1 cellular context compared by ENCODE assay signal in genomic region chr5:56358703-56359428, GRCh38.
A peak's percentile ranks its signal among the peaks of the same experiment; 100 is the strongest.
TF ChIP-seq lines count a peak whose summit lies in the region.

No MANE protein-coding gene starts in this region.

TF ChIP-seq in HepG2, 621 proteins besides CTCF, POLR2A, EP300 and RAD21 (continued from another document and continues in another):
- TF ChIP-seq ZHX2 (IDR thresholded peaks at IDR 0.05; ENCODE audit: low read depth), result no peak; the same call in 1 of the 2 replicates
- TF ChIP-seq ZHX2 (CRISPR knock-in tag; IDR thresholded peaks at IDR 0.05; ENCODE audit: borderline replicate concordance), result 0 out of 2 replicates have a peak, but pooled peaks have one; percentile 23
- TF ChIP-seq ZUFSP (CRISPR knock-in tag; IDR thresholded peaks at IDR 0.05; ENCODE audit: borderline replicate concordance), result no peak
- TF ChIP-seq ZFP41 (CRISPR knock-in tag; IDR thresholded peaks at IDR 0.05; ENCODE audit: borderline replicate concordance), result no peak
- no peak for TF ChIP-seq HNRNPL (IDR thresholded peaks at IDR 0.05; ENCODE audit: low read depth, low read length)
- TF ChIP-seq, protein P1, sequence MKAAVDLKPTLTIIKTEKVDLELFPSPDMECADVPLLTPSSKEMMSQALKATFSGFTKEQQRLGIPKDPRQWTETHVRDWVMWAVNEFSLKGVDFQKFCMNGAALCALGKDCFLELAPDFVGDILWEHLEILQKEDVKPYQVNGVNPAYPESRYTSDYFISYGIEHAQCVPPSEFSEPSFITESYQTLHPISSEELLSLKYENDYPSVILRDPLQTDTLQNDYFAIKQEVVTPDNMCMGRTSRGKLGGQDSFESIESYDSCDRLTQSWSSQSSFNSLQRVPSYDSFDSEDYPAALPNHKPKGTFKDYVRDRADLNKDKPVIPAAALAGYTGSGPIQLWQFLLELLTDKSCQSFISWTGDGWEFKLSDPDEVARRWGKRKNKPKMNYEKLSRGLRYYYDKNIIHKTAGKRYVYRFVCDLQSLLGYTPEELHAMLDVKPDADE (CRISPR knock-in tag; IDR thresholded peaks at IDR 0.05), result no peak
- TF ChIP-seq REXO4 (CRISPR knock-in tag; IDR thresholded peaks at IDR 0.05; ENCODE audit: borderline replicate concordance), result no peak
- TF ChIP-seq PHF8 (CRISPR knock-in tag; IDR thresholded peaks at IDR 0.05), result no peak
- TF ChIP-seq TMF1 (CRISPR knock-in tag; IDR thresholded peaks at IDR 0.05; ENCODE audit: low read depth), result no peak
- TF ChIP-seq AGO2 (optimal IDR thresholded peaks at IDR 0.05; ENCODE audit: low read depth, low read length), result no peak
- no peak for TF ChIP-seq ZNF883 (CRISPR knock-in tag; IDR thresholded peaks at IDR 0.05; ENCODE audit: not compliant biosample characterization)
- TF ChIP-seq SP140L (CRISPR knock-in tag; IDR thresholded peaks at IDR 0.05; ENCODE audit: borderline replicate concordance), result no peak
- no peak; a peak in 1 of 4 replicates for TF ChIP-seq ATF4 (CRISPR knock-in tag; IDR thresholded peaks at IDR 0.05)
- TF ChIP-seq ATF5 (CRISPR knock-in tag; IDR thresholded peaks at IDR 0.05; ENCODE audit: low read depth), result no peak
- no peak for TF ChIP-seq ZNF841 (CRISPR knock-in tag; IDR thresholded peaks at IDR 0.05; ENCODE audit: borderline replicate concordance)
- no peak for TF ChIP-seq GABPA (IDR thresholded peaks at IDR 0.05; ENCODE audit: low read depth, low read length)
- TF ChIP-seq GABPA (CRISPR knock-in tag; IDR thresholded peaks at IDR 0.05; ENCODE audit: low read depth), result peak; percentile 26; the same call in 1 of the 2 replicates
- TF ChIP-seq SMC3 (IDR thresholded peaks at IDR 0.05; ENCODE audit: low read length), result peak; percentile 60
- TF ChIP-seq MEIS1 (CRISPR knock-in tag; IDR thresholded peaks at IDR 0.05; ENCODE audit: borderline replicate concordance), result peak; percentile 86; the same call in 1 of the 2 replicates
- TF ChIP-seq ZNF530 (CRISPR knock-in tag; IDR thresholded peaks at IDR 0.05; ENCODE audit: low read depth), result no peak
- peak; percentile 82 for TF ChIP-seq DRAP1 (CRISPR knock-in tag; IDR thresholded peaks at IDR 0.05)
- no peak for TF ChIP-seq NFE2 (CRISPR knock-in tag; IDR thresholded peaks at IDR 0.05)
- peak; percentile 56; the same call in 1 of the 2 replicates for TF ChIP-seq MYC (CRISPR knock-in tag; IDR thresholded peaks at IDR 0.05; ENCODE audit: borderline replicate concordance)
- TF ChIP-seq NCOA1 (CRISPR knock-in tag; IDR thresholded peaks at IDR 0.05), result peak; percentile 99
- no peak for TF ChIP-seq PLRG1 (conservative IDR thresholded peaks at IDR 0.05)
- no peak for TF ChIP-seq ZNF484 (CRISPR knock-in tag; IDR thresholded peaks at IDR 0.05; ENCODE audit: borderline replicate concordance, low read depth)
- TF ChIP-seq, protein P2, sequence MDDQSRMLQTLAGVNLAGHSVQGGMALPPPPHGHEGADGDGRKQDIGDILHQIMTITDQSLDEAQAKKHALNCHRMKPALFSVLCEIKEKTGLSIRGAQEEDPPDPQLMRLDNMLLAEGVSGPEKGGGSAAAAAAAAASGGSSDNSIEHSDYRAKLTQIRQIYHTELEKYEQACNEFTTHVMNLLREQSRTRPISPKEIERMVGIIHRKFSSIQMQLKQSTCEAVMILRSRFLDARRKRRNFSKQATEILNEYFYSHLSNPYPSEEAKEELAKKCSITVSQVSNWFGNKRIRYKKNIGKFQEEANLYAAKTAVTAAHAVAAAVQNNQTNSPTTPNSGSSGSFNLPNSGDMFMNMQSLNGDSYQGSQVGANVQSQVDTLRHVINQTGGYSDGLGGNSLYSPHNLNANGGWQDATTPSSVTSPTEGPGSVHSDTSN (CRISPR knock-in tag; IDR thresholded peaks at IDR 0.05; ENCODE audit: borderline replicate concordance), result no peak
- no peak for TF ChIP-seq CSRNP2 (CRISPR knock-in tag; conservative IDR thresholded peaks at IDR 0.05; ENCODE audit: low read depth)
- TF ChIP-seq, protein P3, sequence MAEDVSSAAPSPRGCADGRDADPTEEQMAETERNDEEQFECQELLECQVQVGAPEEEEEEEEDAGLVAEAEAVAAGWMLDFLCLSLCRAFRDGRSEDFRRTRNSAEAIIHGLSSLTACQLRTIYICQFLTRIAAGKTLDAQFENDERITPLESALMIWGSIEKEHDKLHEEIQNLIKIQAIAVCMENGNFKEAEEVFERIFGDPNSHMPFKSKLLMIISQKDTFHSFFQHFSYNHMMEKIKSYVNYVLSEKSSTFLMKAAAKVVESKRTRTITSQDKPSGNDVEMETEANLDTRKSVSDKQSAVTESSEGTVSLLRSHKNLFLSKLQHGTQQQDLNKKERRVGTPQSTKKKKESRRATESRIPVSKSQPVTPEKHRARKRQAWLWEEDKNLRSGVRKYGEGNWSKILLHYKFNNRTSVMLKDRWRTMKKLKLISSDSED (CRISPR knock-in tag; IDR thresholded peaks at IDR 0.05), result no peak
- TF ChIP-seq SALL1 (CRISPR knock-in tag; IDR thresholded peaks at IDR 0.05), result peak; percentile 96; the same call in 1 of the 2 replicates
- no peak for TF ChIP-seq NFYC (CRISPR knock-in tag; IDR thresholded peaks at IDR 0.05)
- TF ChIP-seq, protein P4, sequence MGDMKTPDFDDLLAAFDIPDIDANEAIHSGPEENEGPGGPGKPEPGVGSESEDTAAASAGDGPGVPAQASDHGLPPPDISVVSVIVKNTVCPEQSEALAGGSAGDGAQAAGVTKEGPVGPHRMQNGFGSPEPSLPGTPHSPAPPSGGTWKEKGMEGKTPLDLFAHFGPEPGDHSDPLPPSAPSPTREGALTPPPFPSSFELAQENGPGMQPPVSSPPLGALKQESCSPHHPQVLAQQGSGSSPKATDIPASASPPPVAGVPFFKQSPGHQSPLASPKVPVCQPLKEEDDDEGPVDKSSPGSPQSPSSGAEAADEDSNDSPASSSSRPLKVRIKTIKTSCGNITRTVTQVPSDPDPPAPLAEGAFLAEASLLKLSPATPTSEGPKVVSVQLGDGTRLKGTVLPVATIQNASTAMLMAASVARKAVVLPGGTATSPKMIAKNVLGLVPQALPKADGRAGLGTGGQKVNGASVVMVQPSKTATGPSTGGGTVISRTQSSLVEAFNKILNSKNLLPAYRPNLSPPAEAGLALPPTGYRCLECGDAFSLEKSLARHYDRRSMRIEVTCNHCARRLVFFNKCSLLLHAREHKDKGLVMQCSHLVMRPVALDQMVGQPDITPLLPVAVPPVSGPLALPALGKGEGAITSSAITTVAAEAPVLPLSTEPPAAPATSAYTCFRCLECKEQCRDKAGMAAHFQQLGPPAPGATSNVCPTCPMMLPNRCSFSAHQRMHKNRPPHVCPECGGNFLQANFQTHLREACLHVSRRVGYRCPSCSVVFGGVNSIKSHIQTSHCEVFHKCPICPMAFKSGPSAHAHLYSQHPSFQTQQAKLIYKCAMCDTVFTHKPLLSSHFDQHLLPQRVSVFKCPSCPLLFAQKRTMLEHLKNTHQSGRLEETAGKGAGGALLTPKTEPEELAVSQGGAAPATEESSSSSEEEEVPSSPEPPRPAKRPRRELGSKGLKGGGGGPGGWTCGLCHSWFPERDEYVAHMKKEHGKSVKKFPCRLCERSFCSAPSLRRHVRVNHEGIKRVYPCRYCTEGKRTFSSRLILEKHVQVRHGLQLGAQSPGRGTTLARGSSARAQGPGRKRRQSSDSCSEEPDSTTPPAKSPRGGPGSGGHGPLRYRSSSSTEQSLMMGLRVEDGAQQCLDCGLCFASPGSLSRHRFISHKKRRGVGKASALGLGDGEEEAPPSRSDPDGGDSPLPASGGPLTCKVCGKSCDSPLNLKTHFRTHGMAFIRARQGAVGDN (CRISPR knock-in tag; IDR thresholded peaks at IDR 0.05), result peak; percentile 76
- no peak for TF ChIP-seq EZH2 (conservative IDR thresholded peaks at IDR 0.05; ENCODE audit: low read depth, low read length)
- TF ChIP-seq KMT2B (CRISPR knock-in tag; IDR thresholded peaks at IDR 0.05), result peak; percentile 25; the same call in 1 of the 2 replicates
- no peak for TF ChIP-seq FOXM1 (CRISPR knock-in tag; IDR thresholded peaks at IDR 0.05)
- peak; percentile 68 for TF ChIP-seq IKZF5 (CRISPR knock-in tag; IDR thresholded peaks at IDR 0.05)
